Comparison of ENCODE assay signal across 10 cellular contexts in the genomic region with DNA sequence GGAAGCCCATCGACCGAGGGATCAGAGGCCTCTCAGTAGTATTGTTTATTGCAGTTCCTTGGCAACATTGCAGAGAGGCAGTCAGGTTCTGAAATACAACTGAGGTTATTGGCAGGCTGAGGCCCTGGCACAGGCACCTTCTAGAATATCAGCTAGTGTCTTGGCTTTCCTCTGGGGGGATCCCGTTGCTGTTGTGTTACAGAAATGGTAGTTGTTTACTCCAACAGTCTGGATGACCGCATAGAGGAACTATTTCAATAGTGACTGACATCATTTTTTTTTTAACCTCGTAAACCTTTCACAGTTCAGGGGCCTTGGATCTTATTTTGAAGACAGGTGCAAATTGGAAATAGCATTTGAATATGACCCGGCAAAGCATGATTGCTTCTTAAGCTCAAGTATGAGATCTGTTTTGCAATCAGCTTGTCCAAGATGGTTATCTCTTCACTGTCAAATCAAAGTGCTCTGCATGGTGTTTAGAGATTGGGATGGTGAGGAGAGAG.
DNase-seq lines count a peak whose midpoint lies in the region; ATAC-seq and TF ChIP-seq lines count a peak whose summit lies in the region.
"Had no signal": no experiment of that assay in that cellular context is flagged by ENCODE, and none has a peak within 500 bp of the region (broad histone marks: within the 10 kb centered on the region; RNA-seq: fewer than 3 reads in every experiment).

No MANE protein-coding gene starts in this region.

- no peak overlapping the region for H3K27ac Mint-ChIP-seq in activated T-cell treated with anti-CD3 and anti-CD28 coated beads, Interleukin-2, amount 50 U/mL, for 24 hours

- H3K14ac ChIP-seq in mesenchymal stem cell (ENCODE audit: low read length in 2 of 2) = no peak overlapping the region

- H3K27me3 Mint-ChIP-seq in activated T-cell treated with anti-CD3 and anti-CD28 coated beads, Interleukin-2, amount 50 U/mL, for 24 hours = no peaks in the 10 kb centered on the region

- H3K36me3 ChIP-seq in mesenchymal stem cell (ENCODE audit: control insufficient read depth in 1 of 2, insufficient read depth in 2 of 2, low read depth in 1 of 2, low read length in 2 of 2) = peaks cover 71 to 76% of the 10 kb centered on the region in 2 experiments
- H3K36me3 ChIP-seq in stomach smooth muscle (ENCODE audit: control insufficient read depth in 2 of 2, insufficient read depth in 2 of 2, low read length in 2 of 2) = peaks cover 27 to 31% of the 10 kb centered on the region in 2 donors

- WGBS in mesenchymal stem cell = 57% methylated on average over 4 of the region's 6 CpGs

- no peak overlapping the region for H2BK5ac ChIP-seq in mesenchymal stem cell (ENCODE audit: low read depth, low read length, poor library complexity, severe bottlenecking)

- no peak overlapping the region for H4K8ac ChIP-seq in mesenchymal stem cell (ENCODE audit: low read length)

- peak overlapping the region; percentile 57 for H3K9ac ChIP-seq in mesenchymal stem cell (ENCODE audit: low read length)
- peak overlapping the region in 1 of 2 donors; percentile 30 for H3K9ac ChIP-seq in stomach smooth muscle (ENCODE audit: low read length in 2 of 2)

- H3K4me2 ChIP-seq in mesenchymal stem cell (ENCODE audit: low read length, poor library complexity, severe bottlenecking) = no peak overlapping the region

- H3K27ac ChIP-seq in dorsolateral prefrontal cortex (peak overlapping the region in 47 of 59 donors; percentile 0 to 78 (median 43)), mesenchymal stem cell (ENCODE audit: low read length, poor library complexity, severe bottlenecking) (no peak overlapping the region), stomach smooth muscle (ENCODE audit: low read length) (peak overlapping the region; percentile 70)
- H3K27ac ChIP-seq: cardiac muscle cell had no signal

- DNase-seq in LNCaP clone FGC (ENCODE audit: low read depth) (peak; percentile 54), dorsolateral prefrontal cortex (no peak), mesenchymal stem cell (peak; percentile 70), A172 (ENCODE audit: low spot score) (no peak)
- DNase-seq in activated T-cell treated with anti-CD3 and anti-CD28 coated beads, Interleukin-2, amount 50 U/mL, for 24 hours = no peak
- DNase-seq: NK-92 treated with Interleukin-12 subunit alpha and Interleukin-12 subunit beta, amount 100 ng/mL, for 24 hours had no signal

- no peaks in the 10 kb centered on the region for H3K27me3 ChIP-seq in dorsolateral prefrontal cortex
- H3K27me3 ChIP-seq in mesenchymal stem cell (ENCODE audit: control insufficient read depth in 1 of 2, insufficient read depth in 1 of 2, low read length in 2 of 2) = no peaks in the 10 kb centered on the region
- H3K27me3 ChIP-seq in stomach smooth muscle (ENCODE audit: control insufficient read depth in 1 of 2, insufficient read depth in 2 of 2, low read length in 2 of 2) = no peaks in the 10 kb centered on the region
- H3K27me3 ChIP-seq: cardiac muscle cell had no signal

- no peak overlapping the region for H2BK120ac ChIP-seq in mesenchymal stem cell (ENCODE audit: low read depth, low read length)

- H3K9me3 Mint-ChIP-seq in activated T-cell treated with anti-CD3 and anti-CD28 coated beads, Interleukin-2, amount 50 U/mL, for 24 hours = no peaks in the 10 kb centered on the region

- H2AFZ ChIP-seq in mesenchymal stem cell (ENCODE audit: low read depth, low read length) = no peak overlapping the region

- no peaks in the 10 kb centered on the region for H3K4me1 Mint-ChIP-seq in activated T-cell treated with anti-CD3 and anti-CD28 coated beads, Interleukin-2, amount 50 U/mL, for 24 hours (ENCODE audit: low read depth)

- H2BK15ac ChIP-seq in mesenchymal stem cell (ENCODE audit: low read depth, poor library complexity, severe bottlenecking) = no peak overlapping the region

- peaks cover 75% of the 10 kb centered on the region for H3K36me3 Mint-ChIP-seq in activated T-cell treated with anti-CD3 and anti-CD28 coated beads, Interleukin-2, amount 50 U/mL, for 24 hours (ENCODE audit: low read depth)

- no peak overlapping the region for H3K23ac ChIP-seq in mesenchymal stem cell (ENCODE audit: low read length in 2 of 2)

- H3K4me3 ChIP-seq in LNCaP clone FGC (ENCODE audit: low read depth, low read length) = no peak overlapping the region
- H3K4me3 ChIP-seq in dorsolateral prefrontal cortex = no peak overlapping the region
- no peak overlapping the region for H3K4me3 ChIP-seq in mesenchymal stem cell (ENCODE audit: insufficient read depth in 1 of 2, low read depth in 1 of 2, low read length in 2 of 2)
- H3K4me3 ChIP-seq in stomach smooth muscle (ENCODE audit: low read length in 2 of 2) = peak overlapping the region in 1 of 2 donors; percentile 1
- H3K4me3 ChIP-seq: cardiac muscle cell had no signal

- no peak for TF ChIP-seq CTCF in LNCaP clone FGC (IDR thresholded peaks at IDR 0.05; ENCODE audit: control insufficient read depth, extremely low read depth, insufficient read depth)
- no peak for TF ChIP-seq CTCF in dorsolateral prefrontal cortex (IDR thresholded peaks at IDR 0.05 in 54 of 56, conservative IDR thresholded peaks at IDR 0.05 in 2 of 56; ENCODE audit: low read depth in 1 of 56, partially characterized antibody in 56 of 56)

- no peak overlapping the region for H3K4me3 Mint-ChIP-seq in activated T-cell treated with anti-CD3 and anti-CD28 coated beads, Interleukin-2, amount 50 U/mL, for 24 hours

- intact Hi-C loops in dorsolateral prefrontal cortex (cut with DNase I) = no loop called here

- no peak overlapping the region for H4K91ac ChIP-seq in mesenchymal stem cell (ENCODE audit: low read length)

- no peak overlapping the region for H3K18ac ChIP-seq in mesenchymal stem cell (ENCODE audit: low read depth in 1 of 2, low read length in 2 of 2)

- H2BK12ac ChIP-seq in mesenchymal stem cell (ENCODE audit: low read length in 2 of 2) = no peak overlapping the region

- no peaks in the 10 kb centered on the region for H3K9me3 ChIP-seq in mesenchymal stem cell (ENCODE audit: control insufficient read depth, low read length)
- H3K9me3 ChIP-seq in stomach smooth muscle (ENCODE audit: control insufficient read depth in 2 of 2, low read length in 2 of 2) = no peaks in the 10 kb centered on the region

- H3K4me1 ChIP-seq in mesenchymal stem cell (ENCODE audit: control insufficient read depth, insufficient read depth, low read depth, low read length) (no peaks in the 10 kb centered on the region), stomach smooth muscle (ENCODE audit: control insufficient read depth, insufficient read depth, low read length) (peaks cover 20% of the 10 kb centered on the region)

- no peak for ATAC-seq in HG03039 (IDR thresholded peaks at IDR 0.05; ENCODE audit: unreplicated experiment)
- no peak for ATAC-seq in GM18520 (IDR thresholded peaks at IDR 0.05; ENCODE audit: unreplicated experiment)

- H3K79me1 ChIP-seq in mesenchymal stem cell (replicated peaks; ENCODE audit: low read length, poor library complexity, severe bottlenecking) = peaks cover 9% of the 10 kb centered on the region

- no peak overlapping the region for H2AK5ac ChIP-seq in mesenchymal stem cell (ENCODE audit: low read length, severe bottlenecking)

- H3K4ac ChIP-seq in mesenchymal stem cell (ENCODE audit: low read depth in 1 of 2, low read length in 2 of 2) = no peak overlapping the region

Comparison
In these comparisons a context has a peak if more than half of its experiments do, and no peak if none do; other contexts are left out.
1. DNase-seq: peak in LNCaP clone FGC (single experiment) and mesenchymal stem cell (single experiment); none in dorsolateral prefrontal cortex (0 of 10), A172 (single experiment) and activated T-cell treated with anti-CD3 and anti-CD28 coated beads, Interleukin-2, amount 50 U/mL, for 24 hours (single experiment).